8 cellular contexts compared by ENCODE assay signal in the genomic region with DNA sequence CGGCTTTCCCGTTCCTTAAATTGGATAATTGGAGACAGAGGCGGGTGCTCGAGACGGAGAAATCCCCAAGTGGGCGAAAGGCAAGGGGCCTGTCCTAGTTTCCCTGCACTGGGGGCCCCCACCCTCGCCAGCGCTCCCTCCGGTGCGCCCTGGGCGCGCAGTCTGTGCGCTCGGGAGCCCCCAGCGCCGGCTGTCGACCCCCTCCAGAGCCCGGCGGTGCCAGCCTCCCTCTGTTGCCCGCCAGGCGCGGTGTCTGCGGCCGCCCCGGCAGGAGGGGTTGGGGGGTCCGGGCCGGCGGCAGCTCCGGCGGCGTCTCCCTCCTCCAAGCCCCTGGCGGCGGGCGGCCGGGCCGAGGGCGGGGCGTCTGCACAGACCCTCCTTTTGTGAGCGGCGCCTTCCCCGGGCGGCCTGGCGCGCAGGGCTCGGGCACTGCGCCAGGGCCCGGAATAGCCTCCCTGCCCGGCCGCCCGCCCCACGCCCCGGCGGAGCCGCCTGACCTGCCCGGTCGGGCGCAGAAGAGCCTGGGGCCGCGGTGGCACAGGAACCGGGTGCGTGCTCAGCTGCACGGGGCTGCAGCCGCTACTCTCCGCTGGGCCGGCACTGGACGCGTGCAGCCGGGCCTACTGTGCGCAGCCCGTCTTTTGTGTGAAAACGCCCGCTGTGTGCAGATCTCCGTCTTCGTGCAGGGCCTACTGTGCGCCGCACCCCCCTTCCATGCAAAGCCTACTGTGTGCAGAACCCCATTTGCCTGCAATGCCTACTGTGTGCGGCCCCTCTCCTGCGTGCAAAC. TPM values are rescaled to one million over a fixed set of nuclear protein-coding genes. Genes with fewer than 3 reads are reported as not detected.
DNase-seq lines count a peak whose midpoint lies in the region; ATAC-seq and TF ChIP-seq lines count a peak whose summit lies in the region.

No MANE protein-coding gene starts in this region.

- H3K27me3 ChIP-seq in ectodermal cell (ENCODE audit: control insufficient read depth, insufficient read depth, low read length, poor library complexity, severe bottlenecking) (peaks cover 47% of the 10 kb centered on the region), tibial nerve (peaks cover 0 to 12% of the 10 kb centered on the region in 2 donors)

- no peak for ATAC-seq in GM19328 (IDR thresholded peaks at IDR 0.05; ENCODE audit: unreplicated experiment)

- 11 to 13% methylated on average over 78 of the region's 78 CpGs for WGBS in ectodermal cell, 2 experiments
- 4 to 5% methylated on average over 38 to 54 of the region's 78 CpGs for WGBS in tibial nerve, 2 donors

- DNase-seq in NCI-H2081 (lab: John Stamatoyannopoulos, UW), result peak; percentile 22 to 30
- DNase-seq in NCI-H2081 treated with DMSO at 0.1 percent for 48 hours (lab: John Stamatoyannopoulos, UW), result no peak
- peak; percentile 22 for DNase-seq in NOMO-1 treated with dmso at 0.1 percent for 144 hours (lab: John Stamatoyannopoulos, UW; ENCODE audit: unreplicated experiment)
- peak; percentile 41 to 60 for DNase-seq in lung microvascular endothelial cell (ENCODE audit: low read depth in 2 of 2)
- DNase-seq in tibial nerve (ENCODE audit: low spot score in 2 of 2), result no peak
- DNase-seq in HuH-7 (ENCODE audit: low spot score), result no peak

- H3K27ac ChIP-seq in ectodermal cell (ENCODE audit: insufficient read depth, low read depth, low read length, poor library complexity, severe bottlenecking) (no peak overlapping the region), tibial nerve (peak overlapping the region in 1 of 4 donors; percentile 69)

- TF ChIP-seq POLR2A in tibial nerve (IDR thresholded peaks at IDR 0.05), result no peak

- H3K4me3 ChIP-seq in ectodermal cell (ENCODE audit: insufficient read depth, low read depth, low read length) (peak overlapping the region; percentile 26), tibial nerve (peak overlapping the region; percentile 19 to 59 (median 32))

- H3K9me3 ChIP-seq in ectodermal cell (ENCODE audit: control insufficient read depth, low read length) (no peaks in the 10 kb centered on the region), tibial nerve (no peaks in the 10 kb centered on the region)

- H3K4me1 ChIP-seq in ectodermal cell (ENCODE audit: control insufficient read depth, insufficient read depth, low read length) (peaks cover 13% of the 10 kb centered on the region), tibial nerve (peaks cover 0 to 44% (median 24%) of the 10 kb centered on the region in 4 donors)

- TF ChIP-seq EP300 in tibial nerve (IDR thresholded peaks at IDR 0.05), result no peak

- no peaks in the 10 kb centered on the region for H3K36me3 ChIP-seq in ectodermal cell (ENCODE audit: control insufficient read depth, insufficient read depth, low read length)
- H3K36me3 ChIP-seq in tibial nerve, result no peaks in the 10 kb centered on the region

- TF ChIP-seq CTCF in tibial nerve (IDR thresholded peaks at IDR 0.05), result peak in 1 of 5 experiments; percentile 26

RNA-seq across cellular contexts. Expression of a gene that starts 13.2 kb away (rescaled TPM):
- 5.6 TPM for polyA plus RNA-seq in ectodermal cell (2013, experiment 1 of 4)
- 4.5 TPM for polyA plus RNA-seq in ectodermal cell (2013, experiment 2 of 4)
- polyA plus RNA-seq in ectodermal cell (2013, experiment 3 of 4), result 4.3 TPM
- polyA plus RNA-seq in ectodermal cell (2013, experiment 4 of 4), result 1.9 TPM
- total RNA-seq in lung microvascular endothelial cell (49.5 and 175 TPM in 2 replicates), tibial nerve (100 to 1,000 TPM; 230 to 440 (median 337) TPM)

RNA-seq across cellular contexts. Expression of a gene that starts 32.4 kb away (rescaled TPM):
- polyA plus RNA-seq in ectodermal cell (2013, experiment 1 of 4), result 210 TPM
- polyA plus RNA-seq in ectodermal cell (2013, experiment 2 of 4), result 193 TPM
- 120 TPM for polyA plus RNA-seq in ectodermal cell (2013, experiment 3 of 4)
- 124 TPM for polyA plus RNA-seq in ectodermal cell (2013, experiment 4 of 4)
- total RNA-seq in lung microvascular endothelial cell, result 50.6 and 51.9 TPM in 2 replicates
- 10 to 100 TPM; 15.3 to 53.1 (median 25.9) TPM for total RNA-seq in tibial nerve

Comparison
In these comparisons a context has a peak if more than half of its experiments do, and no peak if none do; other contexts are left out.
1. DNase-seq: peak in NCI-H2081 (2 of 2), NOMO-1 treated with dmso at 0.1 percent for 144 hours (single experiment) and lung microvascular endothelial cell (2 of 2); none in NCI-H2081 treated with DMSO at 0.1 percent for 48 hours (single experiment), tibial nerve (0 of 2) and HuH-7 (single experiment).